In genomic region chr20:62618622-62619529, GRCh38 we compare ENCODE assay signal across 8 cellular contexts. TPM values are rescaled to one million over a fixed set of nuclear protein-coding genes. Genes with fewer than 3 reads are reported as not detected.
DNase-seq lines count a peak whose midpoint lies in the region; ATAC-seq lines count a peak whose summit lies in the region.
"Had no signal": no experiment of that assay in that cellular context is flagged by ENCODE, and none has a peak within 500 bp of the region (broad histone marks: within the 10 kb centered on the region; RNA-seq: fewer than 3 reads in every experiment).

No MANE protein-coding gene starts in this region.

- peak overlapping the region; percentile 92 for H3K27ac Mint-ChIP-seq in activated T-helper 2 cell treated with anti-CD3 and anti-CD28 coated beads, Interferon-gamma antibody, Interleukin-2, Interleukin-4, amounts not matched to agents 10 μg/mL and 5 μg/mL and 100 μg/mL, durations not matched to agents 14 hours and 24 hours and 36 hours

- H3K4me3 Mint-ChIP-seq in activated T-helper 2 cell treated with anti-CD3 and anti-CD28 coated beads, Interferon-gamma antibody, Interleukin-2, Interleukin-4, amounts not matched to agents 10 μg/mL and 5 μg/mL and 100 μg/mL, durations not matched to agents 14 hours and 24 hours and 36 hours (ENCODE audit: low read depth) = peak overlapping the region; percentile 43

- intact Hi-C loops in activated T-helper 2 cell treated with anti-CD3 and anti-CD28 coated beads, Interferon-gamma antibody, Interleukin-2, Interleukin-4, amounts not matched to agents 10 μg/mL and 5 μg/mL and 100 μg/mL, durations not matched to agents 14 hours and 24 hours and 36 hours (cut with micrococcal nuclease) = loop anchor here (2.0 to 10.0 kb wide), 5 partner anchors 16 to 214 kb away; partner anchors contain the start of gene CABLES2

- H3K9me3 Mint-ChIP-seq in activated T-helper 2 cell treated with anti-CD3 and anti-CD28 coated beads, Interferon-gamma antibody, Interleukin-2, Interleukin-4, amounts not matched to agents 10 μg/mL and 5 μg/mL and 100 μg/mL, durations not matched to agents 14 hours and 24 hours and 36 hours = no peaks in the 10 kb centered on the region

- ATAC-seq in HG03460 (IDR thresholded peaks at IDR 0.05; ENCODE audit: unreplicated experiment) = peak; percentile 63
- ATAC-seq: K562 had no signal

- no peaks in the 10 kb centered on the region for H3K36me3 Mint-ChIP-seq in activated T-helper 2 cell treated with anti-CD3 and anti-CD28 coated beads, Interferon-gamma antibody, Interleukin-2, Interleukin-4, amounts not matched to agents 10 μg/mL and 5 μg/mL and 100 μg/mL, durations not matched to agents 14 hours and 24 hours and 36 hours (ENCODE audit: low read depth)

- peak; percentile 43 for DNase-seq in GM19240 (ENCODE audit: insufficient read length, low spot score)
- DNase-seq in activated T-helper 2 cell treated with anti-CD3 and anti-CD28 coated beads, Interferon-gamma antibody, Interleukin-2, Interleukin-4, amounts not matched to agents 10 μg/mL and 5 μg/mL and 100 μg/mL, durations not matched to agents 14 hours and 24 hours and 36 hours (ENCODE audit: low spot score) = peak; percentile 39
- peak; percentile 43 for DNase-seq in stimulated activated CD8-positive, alpha-beta memory T cell treated with anti-CD3 and anti-CD28 coated beads, Interleukin-12 subunit alpha, Interleukin-12 subunit beta, amount 100 ng/mL, for 4 hours (ENCODE audit: low read depth)
- DNase-seq in EL = no peak
- DNase-seq in ureter (ENCODE audit: low spot score) = no peak
- no peak for DNase-seq in SHP77 (lab: John Stamatoyannopoulos, UW)

- peaks cover 39% of the 10 kb centered on the region for H3K4me1 Mint-ChIP-seq in activated T-helper 2 cell treated with anti-CD3 and anti-CD28 coated beads, Interferon-gamma antibody, Interleukin-2, Interleukin-4, amounts not matched to agents 10 μg/mL and 5 μg/mL and 100 μg/mL, durations not matched to agents 14 hours and 24 hours and 36 hours (ENCODE audit: low read depth)

- peaks cover 4% of the 10 kb centered on the region for H3K27me3 Mint-ChIP-seq in activated T-helper 2 cell treated with anti-CD3 and anti-CD28 coated beads, Interferon-gamma antibody, Interleukin-2, Interleukin-4, amounts not matched to agents 10 μg/mL and 5 μg/mL and 100 μg/mL, durations not matched to agents 14 hours and 24 hours and 36 hours (ENCODE audit: low read depth)

RNA-seq across cellular contexts. Expression of gene SLCO4A1, which starts 23.4 kb away (rescaled TPM):
- 59.2 and 61.1 TPM in 2 replicates for total RNA-seq in activated T-helper 2 cell treated with anti-CD3 and anti-CD28 coated beads, Interferon-gamma antibody, Interleukin-2, Interleukin-4, amounts not matched to agents 10 μg/mL and 5 μg/mL and 100 μg/mL, durations not matched to agents 14 hours and 24 hours and 36 hours
- 33.2 TPM for total RNA-seq in ureter

Comparison
In these comparisons a context has a peak if more than half of its experiments do, and no peak if none do; other contexts are left out.
1. DNase-seq: peak in GM19240 (single experiment), activated T-helper 2 cell treated with anti-CD3 and anti-CD28 coated beads, Interferon-gamma antibody, Interleukin-2, Interleukin-4, amounts not matched to agents 10 μg/mL and 5 μg/mL and 100 μg/mL, durations not matched to agents 14 hours and 24 hours and 36 hours (single experiment) and stimulated activated CD8-positive, alpha-beta memory T cell treated with anti-CD3 and anti-CD28 coated beads, Interleukin-12 subunit alpha, Interleukin-12 subunit beta, amount 100 ng/mL, for 4 hours (single experiment); none in EL (single experiment), ureter (single experiment) and SHP77 (0 of 2).